Comparison of ENCODE assay signal across 8 cellular contexts in the genomic region with DNA sequence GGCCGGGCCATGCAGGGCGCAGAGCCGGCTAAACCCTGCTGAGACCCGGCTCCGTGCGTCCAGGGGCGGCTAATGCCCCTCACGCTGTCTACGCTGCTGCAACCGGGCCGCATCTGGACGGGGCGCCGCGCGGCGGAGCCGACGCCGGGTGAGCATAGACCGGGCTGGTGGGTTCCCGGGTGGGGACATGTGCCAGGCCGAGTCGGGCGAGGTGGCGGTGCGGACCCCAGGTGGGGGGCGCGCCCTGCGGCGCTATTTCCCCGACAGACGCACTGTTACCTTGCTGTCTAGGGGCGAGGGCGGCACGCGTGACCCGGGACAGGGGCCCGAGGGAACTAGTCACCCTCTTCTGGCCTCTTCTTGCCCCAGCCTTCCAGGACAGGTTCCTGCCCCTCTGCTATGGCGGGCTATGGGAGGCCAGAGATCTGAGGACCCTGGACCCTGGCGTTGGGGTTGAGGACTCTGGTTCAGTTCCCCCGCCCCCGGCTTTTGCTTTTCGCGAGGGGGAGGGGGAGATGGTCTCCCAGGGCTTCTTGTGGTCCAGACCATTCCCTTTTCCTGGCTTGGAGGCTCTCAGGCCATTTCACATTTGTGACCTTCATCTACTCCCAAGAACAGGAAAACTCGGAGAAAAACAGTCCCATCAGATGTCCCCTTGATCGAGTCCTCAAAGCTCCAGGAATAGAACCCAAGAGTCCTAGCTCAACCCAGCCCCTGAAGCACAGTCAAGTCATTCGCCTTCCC. TPM values are rescaled to one million over a fixed set of nuclear protein-coding genes. Genes with fewer than 3 reads are reported as not detected.
DNase-seq lines count a peak whose midpoint lies in the region; ATAC-seq and TF ChIP-seq lines count a peak whose summit lies in the region.

No MANE protein-coding gene starts in this region.

- no peaks in the 10 kb centered on the region for H3K9me3 ChIP-seq in HAP-1
- no peaks in the 10 kb centered on the region for H3K9me3 ChIP-seq in PC-3 (ENCODE audit: low read length)
- no peaks in the 10 kb centered on the region for H3K9me3 ChIP-seq in effector memory CD4-positive, alpha-beta T cell (ENCODE audit: control insufficient read depth, low read length)
- H3K9me3 ChIP-seq in naive thymus-derived CD4-positive, alpha-beta T cell (ENCODE audit: control insufficient read depth in 2 of 3, low read length in 3 of 3): no peaks in the 10 kb centered on the region

- TSS peak; percentile 21 for BruUV-seq in PC-3 (replicated peaks; lab: Mats Ljungman, UMichigan)

- H3K4me2 ChIP-seq in PC-3 (ENCODE audit: low read length): peak overlapping the region; percentile 96

- POLR2A ChIA-PET in PC-3 (lab: Charles Lee; ENCODE audit: unreplicated experiment): interaction anchor here (0.7 kb wide), 1 partner anchor 188 kb away, joined by 8 read pairs; no protein-coding TSS in a partner anchor
- POLR2A ChIA-PET in naive thymus-derived CD4-positive, alpha-beta T cell (lab: Charles Lee): interaction anchor here (0.5 to 1.3 kb wide), 7 partner anchors 10 to 317 kb away, joined by 3 to 5 read pairs (median 4); no protein-coding TSS in a partner anchor

- H3K79me2 ChIP-seq in PC-3 (ENCODE audit: low read length): peaks cover 10% of the 10 kb centered on the region

- 0 out of 2 replicates have a peak overlapping the region, but pooled peaks have one; percentile 18 for H3K27ac ChIP-seq in PC-3 (ENCODE audit: low read length)
- peak overlapping the region; percentile 58 for H3K27ac ChIP-seq in effector memory CD4-positive, alpha-beta T cell (ENCODE audit: insufficient read depth, low read length, poor library complexity, severe bottlenecking)
- H3K27ac ChIP-seq in naive thymus-derived CD4-positive, alpha-beta T cell (ENCODE audit: low read depth, low read length): peak overlapping the region; percentile 69

- no peaks in the 10 kb centered on the region for H3F3A ChIP-seq in PC-3 (ENCODE audit: low read length, unreplicated experiment)

- in situ Hi-C loops in HAP-1 (cut with MboI; ENCODE audit: low sequenced_read_pairs): no loop called here

- H3K36me3 ChIP-seq in HAP-1 (replicated peaks) (peaks cover 36% of the 10 kb centered on the region), PC-3 (ENCODE audit: low read depth, low read length) (no peaks in the 10 kb centered on the region)
- H3K36me3 ChIP-seq in effector memory CD4-positive, alpha-beta T cell (ENCODE audit: control insufficient read depth, insufficient read depth, low read length): peaks cover 29% of the 10 kb centered on the region
- peaks cover 0 to 31% (median 0%) of the 10 kb centered on the region in 3 experiments for H3K36me3 ChIP-seq in naive thymus-derived CD4-positive, alpha-beta T cell (ENCODE audit: control insufficient read depth in 2 of 3, insufficient read depth in 3 of 3, low read length in 3 of 3)

- H3K36me3 Mint-ChIP-seq in naive thymus-derived CD4-positive, alpha-beta T cell: peaks cover 0 to 8% (median 0%) of the 10 kb centered on the region in 5 donors

- H3K9me3 Mint-ChIP-seq in naive thymus-derived CD4-positive, alpha-beta T cell: no peaks in the 10 kb centered on the region

- H4K20me1 ChIP-seq in PC-3 (ENCODE audit: low read length): no peaks in the 10 kb centered on the region

- H3K4me1 ChIP-seq in HAP-1 (no peaks in the 10 kb centered on the region), PC-3 (ENCODE audit: insufficient read depth, low read length) (no peaks in the 10 kb centered on the region)
- H3K4me1 ChIP-seq in effector memory CD4-positive, alpha-beta T cell (ENCODE audit: control insufficient read depth, insufficient read depth, low read length, poor library complexity, severe bottlenecking): peaks cover 11% of the 10 kb centered on the region
- peaks cover 4 to 12% of the 10 kb centered on the region in 2 donors for H3K4me1 ChIP-seq in naive thymus-derived CD4-positive, alpha-beta T cell (ENCODE audit: control insufficient read depth in 2 of 2, insufficient read depth in 2 of 2, low read length in 2 of 2)

- no peaks in the 10 kb centered on the region for H3K27me3 ChIP-seq in HAP-1 (ENCODE audit: low read depth)
- H3K27me3 ChIP-seq in PC-3 (ENCODE audit: low read length): no peaks in the 10 kb centered on the region
- H3K27me3 ChIP-seq in effector memory CD4-positive, alpha-beta T cell (replicated peaks; ENCODE audit: control insufficient read depth, insufficient read depth, low read length, poor library complexity, severe bottlenecking): no peaks in the 10 kb centered on the region
- H3K27me3 ChIP-seq in naive thymus-derived CD4-positive, alpha-beta T cell (ENCODE audit: control insufficient read depth in 2 of 2, insufficient read depth in 2 of 2, low read length in 2 of 2): no peaks in the 10 kb centered on the region

- H3K4me3 Mint-ChIP-seq in naive thymus-derived CD4-positive, alpha-beta T cell: peak overlapping the region; percentile 87 to 98 (median 95)

- CTCF ChIA-PET in PC-3 (lab: Charles Lee): interaction anchor here (1.3 to 1.6 kb wide), 3 partner anchors 21 to 65 kb away, joined by 5 to 20 read pairs (median 10); a partner anchor contains a TSS
- CTCF ChIA-PET in naive thymus-derived CD4-positive, alpha-beta T cell (lab: Charles Lee): interaction anchor here (0.5 to 1.2 kb wide), 7 partner anchors 30 to 215 kb away, joined by 3 to 6 read pairs (median 4); a partner anchor contains a TSS

- peaks cover 6 to 11% (median 9%) of the 10 kb centered on the region in 7 donors for H3K4me1 Mint-ChIP-seq in naive thymus-derived CD4-positive, alpha-beta T cell

- H3K4me3 ChIP-seq in HAP-1: peak overlapping the region; percentile 88
- H3K4me3 ChIP-seq in PC-3 (ENCODE audit: low read length): peak overlapping the region; percentile 84
- peak overlapping the region; percentile 73 for H3K4me3 ChIP-seq in effector memory CD4-positive, alpha-beta T cell (ENCODE audit: insufficient read depth, low read depth, low read length, poor library complexity, severe bottlenecking)
- peak overlapping the region; percentile 62 for H3K4me3 ChIP-seq in naive thymus-derived CD4-positive, alpha-beta T cell (ENCODE audit: low read length)

- H2AFZ ChIP-seq in PC-3 (ENCODE audit: low read length): peak overlapping the region; percentile 73

- peak; percentile 63 for ATAC-seq in PC-3
- ATAC-seq in naive thymus-derived CD4-positive, alpha-beta T cell: peak; percentile 11

- DNase-seq in ELR (ENCODE audit: low read depth): peak; percentile 31
- DNase-seq in HAP-1 (ENCODE audit: low spot score in 2 of 2): peak; percentile 17 to 43
- no peak for DNase-seq in PC-3
- DNase-seq in effector memory CD4-positive, alpha-beta T cell: no peak
- peak in 1 of 9 donors; percentile 14 for DNase-seq in naive thymus-derived CD4-positive, alpha-beta T cell
- DNase-seq in H4 (ENCODE audit: low spot score): no peak
- no peak for DNase-seq in AG08395 (ENCODE audit: low spot score)
- DNase-seq in NCI-H128 (lab: John Stamatoyannopoulos, UW; ENCODE audit: unreplicated experiment): no peak

- H3K27me3 Mint-ChIP-seq in naive thymus-derived CD4-positive, alpha-beta T cell: no peaks in the 10 kb centered on the region

- intact Hi-C loops in PC-3 (cut with micrococcal nuclease): loop anchor here (1.0 to 2.0 kb wide), 2 partner anchors 18 to 46 kb away; a partner anchor contains a TSS
- intact Hi-C loops in naive thymus-derived CD4-positive, alpha-beta T cell (cut with micrococcal nuclease): loop anchor here (1.0 to 5.0 kb wide), 14 partner anchors 19 to 541 kb away; a partner anchor contains a TSS

- H3K9me2 ChIP-seq in PC-3 (replicated peaks; ENCODE audit: low read length): no peaks in the 10 kb centered on the region

- TF ChIP-seq CTCF in PC-3 (conservative IDR thresholded peaks at IDR 0.05; ENCODE audit: low read depth, low read length): no peak

- peak overlapping the region; percentile 72 for H3K9ac ChIP-seq in PC-3 (ENCODE audit: low read length)

- H3K27ac Mint-ChIP-seq in naive thymus-derived CD4-positive, alpha-beta T cell: peak overlapping the region; percentile 70 to 93 (median 89)

RNA-seq across cellular contexts. Expression of a gene that starts 0.5 kb away (rescaled TPM):
- 39.1 and 41.1 TPM in 2 replicates for total RNA-seq in PC-3 (2014; rRNA removed)
- 10 to 100 TPM in 4 of 5 experiments, 1 to 10 TPM in 1; 6.4 to 20.1 (median 12.1) TPM for total RNA-seq in naive thymus-derived CD4-positive, alpha-beta T cell
- 1 to 10 TPM; 6.1 to 7.3 TPM for polyA plus RNA-seq in naive thymus-derived CD4-positive, alpha-beta T cell
- 15.1 and 21.9 TPM in 2 replicates for total RNA-seq in H4 (2014; rRNA removed; shearing (Covaris generic))

RNA-seq across cellular contexts. Expression of a gene that starts 18.2 kb away (rescaled TPM):
- total RNA-seq in PC-3 (2014; rRNA removed): 28.1 and 31.3 TPM in 2 replicates
- total RNA-seq in naive thymus-derived CD4-positive, alpha-beta T cell: 10 to 100 TPM; 32.9 to 47.2 (median 42.4) TPM
- polyA plus RNA-seq in naive thymus-derived CD4-positive, alpha-beta T cell: 10 to 100 TPM; 29.6 to 30.3 TPM
- total RNA-seq in H4 (2014; rRNA removed; shearing (Covaris generic)): 39.6 and 46.3 TPM in 2 replicates

RNA-seq across cellular contexts. Expression of a gene that starts 18.6 kb away (rescaled TPM):
- total RNA-seq in PC-3 (2014; rRNA removed): 24.9 and 32.2 TPM in 2 replicates
- total RNA-seq in naive thymus-derived CD4-positive, alpha-beta T cell: 10 to 100 TPM; 11.5 to 27.2 (median 21.6) TPM
- polyA plus RNA-seq in naive thymus-derived CD4-positive, alpha-beta T cell: 10 to 100 TPM; 19.8 to 26.3 TPM
- 13.8 and 15.6 TPM in 2 replicates for total RNA-seq in H4 (2014; rRNA removed; shearing (Covaris generic))

RNA-seq across cellular contexts. Expression of a gene that starts 30.3 kb away (rescaled TPM):
- 29.1 and 35.7 TPM in 2 replicates for total RNA-seq in PC-3 (2014; rRNA removed)
- total RNA-seq in naive thymus-derived CD4-positive, alpha-beta T cell: 10 to 100 TPM; 32.3 to 72.4 (median 47.5) TPM
- 10 to 100 TPM; 49.9 to 50.0 TPM for polyA plus RNA-seq in naive thymus-derived CD4-positive, alpha-beta T cell
- total RNA-seq in H4 (2014; rRNA removed; shearing (Covaris generic)): 52.3 and 71.9 TPM in 2 replicates

Comparison
In these comparisons a context has a peak if more than half of its experiments do, and no peak if none do; other contexts are left out.
1. DNase-seq: peak in ELR (single experiment) and HAP-1 (2 of 2); none in PC-3 (single experiment), effector memory CD4-positive, alpha-beta T cell (0 of 3), H4 (single experiment), AG08395 (single experiment) and NCI-H128 (single experiment).
2. H3K27ac ChIP-seq: peak in every context shown above with its lines; median percentile 69 in naive thymus-derived CD4-positive, alpha-beta T cell; 58 in effector memory CD4-positive, alpha-beta T cell; 18 in PC-3.
3. Peak in every context shown above with its lines, with median percentiles within 50 percentile points of each other: H3K4me3 ChIP-seq.